Comparison of ENCODE assay signal across 11 cellular contexts in the genomic region with DNA sequence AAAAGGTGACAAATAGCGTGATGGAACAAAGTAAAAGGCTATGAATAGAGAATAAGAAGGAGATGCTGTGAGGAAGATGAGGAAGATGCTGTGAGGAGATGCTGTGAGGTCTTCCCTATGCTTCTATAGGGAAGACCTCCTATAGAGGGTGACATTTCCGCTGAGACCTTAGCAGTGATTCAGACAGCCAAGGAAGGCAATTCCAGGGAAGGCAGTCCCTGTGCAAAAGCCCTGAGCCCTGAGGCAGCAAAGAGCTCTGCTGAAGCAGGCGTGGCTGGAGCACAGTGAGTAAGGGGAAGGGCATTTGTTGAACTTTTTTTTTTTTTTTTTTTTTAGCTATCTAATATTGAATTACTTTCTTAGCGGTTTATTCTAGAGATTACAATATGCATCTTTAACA.
DNase-seq lines count a peak whose midpoint lies in the region; ATAC-seq and TF ChIP-seq lines count a peak whose summit lies in the region.
"Had no signal": no experiment of that assay in that cellular context is flagged by ENCODE, and none has a peak within 500 bp of the region (broad histone marks: within the 10 kb centered on the region; RNA-seq: fewer than 3 reads in every experiment).

No MANE protein-coding gene starts in this region.

- no peak for ATAC-seq in naive thymus-derived CD8-positive, alpha-beta T cell
- ATAC-seq in GM21528 (IDR thresholded peaks at IDR 0.05; ENCODE audit: low FRiP score, unreplicated experiment) (no peak), GM18505 (IDR thresholded peaks at IDR 0.05; ENCODE audit: unreplicated experiment) (no peak)

- no peaks in the 10 kb centered on the region for H3K27me3 Mint-ChIP-seq in naive thymus-derived CD8-positive, alpha-beta T cell
- H3K27me3 Mint-ChIP-seq: dendritic cell treated with granulocyte-macrophage colony-stimulating factor and Interleukin-4, amounts not matched to agents 40 ng/mL and 50 ng/mL, for 4 days had no signal

- H3K9me3 Mint-ChIP-seq in naive thymus-derived CD8-positive, alpha-beta T cell, result no peaks in the 10 kb centered on the region
- H3K9me3 Mint-ChIP-seq: activated T-helper 1 cell treated with anti-CD3 and anti-CD28 coated beads, Interleukin-12 subunit alpha, Interleukin-12 subunit beta, Interleukin-2, Interleukin-4 antibody, amounts not matched to agents 30 ng/mL and 10 ng/mL and 1 ng/mL, durations not matched to agents 14 hours and 24 hours and 36 hours; dendritic cell treated with granulocyte-macrophage colony-stimulating factor and Interleukin-4, amounts not matched to agents 40 ng/mL and 50 ng/mL, for 4 days had no signal

- TF ChIP-seq POLR2A in GM18505 (IDR thresholded peaks at IDR 0.05; ENCODE audit: borderline replicate concordance, extremely low read depth, insufficient read depth, insufficient read length), result no peak

- H3K4me1 Mint-ChIP-seq in naive thymus-derived CD8-positive, alpha-beta T cell, result peaks cover 2 to 41% (median 31%) of the 10 kb centered on the region in 4 donors

- DNase-seq in COLO829 (ENCODE audit: low spot score) (peak; percentile 40), LoVo (ENCODE audit: low spot score) (peak; percentile 77), brain pericyte (ENCODE audit: low read depth, low spot score) (peak; percentile 40), NCI-H2227 treated with DMSO at 0.1 percent for 48 hours (lab: John Stamatoyannopoulos, UW) (no peak), HuH-7.5 (ENCODE audit: low spot score) (no peak)
- DNase-seq in naive thymus-derived CD8-positive, alpha-beta T cell, result no peak
- DNase-seq: NCI-H1436 had no signal

- peak overlapping the region in 6 of 10 donors; percentile 44 to 78 (median 53) for H3K27ac Mint-ChIP-seq in naive thymus-derived CD8-positive, alpha-beta T cell
- H3K27ac Mint-ChIP-seq: activated T-helper 1 cell treated with anti-CD3 and anti-CD28 coated beads, Interleukin-12 subunit alpha, Interleukin-12 subunit beta, Interleukin-2, Interleukin-4 antibody, amounts not matched to agents 30 ng/mL and 10 ng/mL and 1 ng/mL, durations not matched to agents 14 hours and 24 hours and 36 hours; dendritic cell treated with granulocyte-macrophage colony-stimulating factor and Interleukin-4, amounts not matched to agents 40 ng/mL and 50 ng/mL, for 4 days had no signal

- H3K4me3 Mint-ChIP-seq in naive thymus-derived CD8-positive, alpha-beta T cell, result peak overlapping the region in 1 of 10 donors; percentile 2
- H3K4me3 Mint-ChIP-seq: activated T-helper 1 cell treated with anti-CD3 and anti-CD28 coated beads, Interleukin-12 subunit alpha, Interleukin-12 subunit beta, Interleukin-2, Interleukin-4 antibody, amounts not matched to agents 30 ng/mL and 10 ng/mL and 1 ng/mL, durations not matched to agents 14 hours and 24 hours and 36 hours; dendritic cell treated with granulocyte-macrophage colony-stimulating factor and Interleukin-4, amounts not matched to agents 40 ng/mL and 50 ng/mL, for 4 days had no signal

- POLR2A ChIA-PET in naive thymus-derived CD8-positive, alpha-beta T cell (lab: Charles Lee), result interaction anchor here (0.6 kb wide), 2 partner anchors 175 to 365 kb away, joined by 3 to 4 read pairs; no protein-coding TSS in a partner anchor

- peaks cover 0 to 23% (median 0%) of the 10 kb centered on the region in 3 donors for H3K36me3 Mint-ChIP-seq in naive thymus-derived CD8-positive, alpha-beta T cell

Comparison
In these comparisons a context has a peak if more than half of its experiments do, and no peak if none do; other contexts are left out.
1. DNase-seq: peak in COLO829 (single experiment), LoVo (single experiment) and brain pericyte (single experiment); none in naive thymus-derived CD8-positive, alpha-beta T cell (0 of 10), NCI-H2227 treated with DMSO at 0.1 percent for 48 hours (single experiment) and HuH-7.5 (single experiment).